In genomic region chr6:90026216-90026615, GRCh38 we compare ENCODE assay signal across 11 cellular contexts.
A peak's percentile ranks its signal among the peaks of the same experiment; 100 is the strongest.
DNase-seq lines count a peak whose midpoint lies in the region; ATAC-seq and TF ChIP-seq lines count a peak whose summit lies in the region.
"Had no signal": no experiment of that assay in that cellular context is flagged by ENCODE, and none has a peak within 500 bp of the region (broad histone marks: within the 10 kb centered on the region; RNA-seq: fewer than 3 reads in every experiment).

No MANE protein-coding gene starts in this region.

- H3K36me3 Mint-ChIP-seq in activated CD8-positive, alpha-beta T cell treated with anti-CD3 and anti-CD28 coated beads for 36 hours (ENCODE audit: low read depth): peaks cover 55% of the 10 kb centered on the region
- H3K36me3 Mint-ChIP-seq in activated CD8-positive, alpha-beta T cell treated with anti-CD3 and anti-CD28 coated beads, Interleukin-2, amount 10 ng/mL, durations not matched to agents 7 days and 5 days (ENCODE audit: low read depth): peaks cover 76% of the 10 kb centered on the region
- H3K36me3 Mint-ChIP-seq in osteocyte (ENCODE audit: unreplicated experiment): no peaks in the 10 kb centered on the region

- peaks cover 13% of the 10 kb centered on the region for H3K4me1 ChIP-seq in RWPE2 (ENCODE audit: insufficient read depth, poor library complexity, severe bottlenecking)
- peaks cover 9% of the 10 kb centered on the region for H3K4me1 ChIP-seq in mammary epithelial cell (ENCODE audit: insufficient read depth, low read length)
- H3K4me1 ChIP-seq in stomach: no peaks in the 10 kb centered on the region
- H3K4me1 ChIP-seq: uterus had no signal

- no peaks in the 10 kb centered on the region for H4K20me1 ChIP-seq in mammary epithelial cell (ENCODE audit: insufficient read depth, low read length)

- POLR2A ChIA-PET in activated CD8-positive, alpha-beta T cell treated with anti-CD3 and anti-CD28 coated beads for 36 hours (lab: Charles Lee): interaction anchor here (0.6 to 1.7 kb wide), 3 partner anchors 19 to 94 kb away, joined by 3 to 5 read pairs (median 4); no protein-coding TSS in a partner anchor
- POLR2A ChIA-PET in activated CD8-positive, alpha-beta T cell treated with anti-CD3 and anti-CD28 coated beads, Interleukin-2, amount 10 ng/mL, durations not matched to agents 7 days and 5 days (lab: Charles Lee): interaction anchor here (0.6 to 0.8 kb wide), 2 partner anchors 72 to 399 kb away, joined by 3 to 5 read pairs; no protein-coding TSS in a partner anchor

- TF ChIP-seq POLR2A in stomach (IDR thresholded peaks at IDR 0.05): no peak

- TF ChIP-seq EP300 in stomach (IDR thresholded peaks at IDR 0.05): no peak

- no TSS peak for BruUV-seq in mammary epithelial cell (replicated peaks; lab: Mats Ljungman, UMichigan)

- H3K79me2 ChIP-seq in mammary epithelial cell (ENCODE audit: insufficient read depth, low read length): no peaks in the 10 kb centered on the region

- TF ChIP-seq CTCF in activated CD8-positive, alpha-beta T cell treated with anti-CD3 and anti-CD28 coated beads for 36 hours (IDR thresholded peaks at IDR 0.05): no peak
- TF ChIP-seq CTCF in RWPE2 (IDR thresholded peaks at IDR 0.05; ENCODE audit: poor library complexity, severe bottlenecking) (no peak), mammary epithelial cell (conservative IDR thresholded peaks at IDR 0.05 in 1 of 2, IDR thresholded peaks at IDR 0.05 in 1 of 2; ENCODE audit: extremely low read depth in 1 of 2, insufficient read depth in 1 of 2, low read depth in 1 of 2, low read length in 2 of 2) (no peak), osteocyte (IDR thresholded peaks at IDR 0.05) (no peak), stomach (IDR thresholded peaks at IDR 0.05) (no peak)

- ATAC-seq in activated CD8-positive, alpha-beta T cell treated with anti-CD3 and anti-CD28 coated beads for 36 hours: peak; percentile 5
- no peak for ATAC-seq in activated CD8-positive, alpha-beta T cell treated with anti-CD3 and anti-CD28 coated beads, Interleukin-2, amount 10 ng/mL, durations not matched to agents 7 days and 5 days
- ATAC-seq in RWPE2 (ENCODE audit: low read depth): no peak; the same call in 2 of the 3 replicates
- no peak for ATAC-seq in GM21619 (IDR thresholded peaks at IDR 0.05; ENCODE audit: unreplicated experiment)

- H3K4me3 ChIP-seq in RWPE2 (ENCODE audit: severe bottlenecking) (no peak overlapping the region), mammary epithelial cell (replicated peaks in 1 of 3; ENCODE audit: insufficient read depth in 1 of 3, low read depth in 2 of 3, low read length in 3 of 3) (no peak overlapping the region), stomach (no peak overlapping the region)
- H3K4me3 ChIP-seq: coronary artery, mucosa of descending colon, uterus had no signal

- CTCF ChIA-PET in activated CD8-positive, alpha-beta T cell treated with anti-CD3 and anti-CD28 coated beads for 36 hours (lab: Charles Lee): interaction anchor here (0.6 to 1.1 kb wide), 4 partner anchors 22 to 82 kb away, joined by 3 read pairs; no protein-coding TSS in a partner anchor
- CTCF ChIA-PET in activated CD8-positive, alpha-beta T cell treated with anti-CD3 and anti-CD28 coated beads, Interleukin-2, amount 10 ng/mL, durations not matched to agents 7 days and 5 days (lab: Charles Lee): interaction anchor here (0.5 kb wide), 1 partner anchor 13 kb away, joined by 3 read pairs; no protein-coding TSS in a partner anchor
- CTCF ChIA-PET in mammary epithelial cell (lab: Charles Lee; ENCODE audit: low non-redundant PET): no interaction called here

- H3K27me3 Mint-ChIP-seq in activated CD8-positive, alpha-beta T cell treated with anti-CD3 and anti-CD28 coated beads for 36 hours: no peaks in the 10 kb centered on the region
- no peaks in the 10 kb centered on the region for H3K27me3 Mint-ChIP-seq in activated CD8-positive, alpha-beta T cell treated with anti-CD3 and anti-CD28 coated beads, Interleukin-2, amount 10 ng/mL, durations not matched to agents 7 days and 5 days (ENCODE audit: low read depth)
- peaks cover 3% of the 10 kb centered on the region for H3K27me3 Mint-ChIP-seq in osteocyte (ENCODE audit: unreplicated experiment)

- H3K4me2 ChIP-seq in mammary epithelial cell (ENCODE audit: insufficient read depth, low read depth, low read length): no peak overlapping the region

- peak overlapping the region; percentile 37 for H3K27ac ChIP-seq in RWPE2 (ENCODE audit: poor library complexity, severe bottlenecking)
- no peak overlapping the region for H3K27ac ChIP-seq in mammary epithelial cell (ENCODE audit: insufficient read depth, low read depth, low read length)
- H3K27ac ChIP-seq in stomach: no peak overlapping the region
- H3K27ac ChIP-seq: coronary artery had no signal

- H3K4me1 Mint-ChIP-seq in activated CD8-positive, alpha-beta T cell treated with anti-CD3 and anti-CD28 coated beads for 36 hours (ENCODE audit: low read depth): peaks cover 86% of the 10 kb centered on the region
- peaks cover 74% of the 10 kb centered on the region for H3K4me1 Mint-ChIP-seq in activated CD8-positive, alpha-beta T cell treated with anti-CD3 and anti-CD28 coated beads, Interleukin-2, amount 10 ng/mL, durations not matched to agents 7 days and 5 days (ENCODE audit: low read depth)
- H3K4me1 Mint-ChIP-seq in osteocyte (ENCODE audit: unreplicated experiment): peaks cover 8% of the 10 kb centered on the region

- in situ Hi-C loops in mammary epithelial cell (cut with MboI; ENCODE audit: low sequenced_read_pairs in 2 of 2): no loop called here

- no peak overlapping the region for H3K9ac ChIP-seq in mammary epithelial cell (ENCODE audit: insufficient read depth, low read length)

- peak overlapping the region; percentile 28 for H3K4me3 Mint-ChIP-seq in activated CD8-positive, alpha-beta T cell treated with anti-CD3 and anti-CD28 coated beads for 36 hours
- no peak overlapping the region for H3K4me3 Mint-ChIP-seq in activated CD8-positive, alpha-beta T cell treated with anti-CD3 and anti-CD28 coated beads, Interleukin-2, amount 10 ng/mL, durations not matched to agents 7 days and 5 days
- H3K4me3 Mint-ChIP-seq in osteocyte (ENCODE audit: unreplicated experiment): no peak overlapping the region

- DNase-seq in activated CD8-positive, alpha-beta T cell treated with anti-CD3 and anti-CD28 coated beads for 36 hours: no peak
- no peak for DNase-seq in activated CD8-positive, alpha-beta T cell treated with anti-CD3 and anti-CD28 coated beads, Interleukin-2, amount 10 ng/mL, durations not matched to agents 7 days and 5 days
- DNase-seq in RWPE2 (ENCODE audit: low spot score) (no peak), mammary epithelial cell (peak; percentile 10), osteocyte (ENCODE audit: extremely low spot score, unreplicated experiment) (no peak), stomach (no peak), UCSD-AML1 (lab: John Stamatoyannopoulos, UW; ENCODE audit: unreplicated experiment) (no peak)
- DNase-seq: mucosa of descending colon had no signal

- no peak overlapping the region for H2AFZ ChIP-seq in mammary epithelial cell (ENCODE audit: low read depth, low read length)

- 100% methylated on average over 1 of the region's 1 CpG for WGBS in mammary epithelial cell (ENCODE audit: low coverage, missing lambda C conversion rate)
- 81 to 95% (median 85%) methylated on average over 1 of the region's 1 CpG for WGBS in stomach, 5 donors

- H3K36me3 ChIP-seq in RWPE2 (ENCODE audit: low read depth) (no peaks in the 10 kb centered on the region), mammary epithelial cell (ENCODE audit: insufficient read depth, low read length) (no peaks in the 10 kb centered on the region), stomach (no peaks in the 10 kb centered on the region)
- H3K36me3 ChIP-seq: uterus had no signal

- intact Hi-C loops in activated CD8-positive, alpha-beta T cell treated with anti-CD3 and anti-CD28 coated beads for 36 hours (cut with micrococcal nuclease): loop anchor here (5.0 kb wide), 1 partner anchor 74 kb away; no protein-coding TSS in a partner anchor
- intact Hi-C loops in mammary epithelial cell (cut with micrococcal nuclease) (no loop called here), stomach (cut with DNase I; ENCODE audit: low total_unique reads) (no loop called here)

- H3K27ac Mint-ChIP-seq in activated CD8-positive, alpha-beta T cell treated with anti-CD3 and anti-CD28 coated beads for 36 hours: peak overlapping the region; percentile 90
- H3K27ac Mint-ChIP-seq in activated CD8-positive, alpha-beta T cell treated with anti-CD3 and anti-CD28 coated beads, Interleukin-2, amount 10 ng/mL, durations not matched to agents 7 days and 5 days: no peak overlapping the region
- H3K27ac Mint-ChIP-seq in osteocyte (ENCODE audit: unreplicated experiment): peak overlapping the region; percentile 17

- dilution Hi-C loops in mammary epithelial cell (cut with HindIII; ENCODE audit: low sequenced_read_pairs): no loop called here

- peaks cover 1% of the 10 kb centered on the region for H3K9me3 Mint-ChIP-seq in activated CD8-positive, alpha-beta T cell treated with anti-CD3 and anti-CD28 coated beads for 36 hours
- H3K9me3 Mint-ChIP-seq in activated CD8-positive, alpha-beta T cell treated with anti-CD3 and anti-CD28 coated beads, Interleukin-2, amount 10 ng/mL, durations not matched to agents 7 days and 5 days (ENCODE audit: insufficient read depth): no peaks in the 10 kb centered on the region
- no peaks in the 10 kb centered on the region for H3K9me3 Mint-ChIP-seq in osteocyte (ENCODE audit: unreplicated experiment)

- H3K9me3 ChIP-seq in RWPE2 (ENCODE audit: severe bottlenecking) (no peaks in the 10 kb centered on the region), mammary epithelial cell (replicated peaks; ENCODE audit: insufficient read depth, low read length) (no peaks in the 10 kb centered on the region), stomach (no peaks in the 10 kb centered on the region)
- H3K9me3 ChIP-seq: mucosa of descending colon, uterus had no signal

- no peaks in the 10 kb centered on the region for H3K27me3 ChIP-seq in RWPE2 (ENCODE audit: insufficient read depth, poor library complexity, severe bottlenecking)
- no peaks in the 10 kb centered on the region for H3K27me3 ChIP-seq in mammary epithelial cell (ENCODE audit: insufficient read depth, low read length)
- H3K27me3 ChIP-seq in stomach: no peaks in the 10 kb centered on the region
- H3K27me3 ChIP-seq: uterus had no signal
